In the genomic region with DNA sequence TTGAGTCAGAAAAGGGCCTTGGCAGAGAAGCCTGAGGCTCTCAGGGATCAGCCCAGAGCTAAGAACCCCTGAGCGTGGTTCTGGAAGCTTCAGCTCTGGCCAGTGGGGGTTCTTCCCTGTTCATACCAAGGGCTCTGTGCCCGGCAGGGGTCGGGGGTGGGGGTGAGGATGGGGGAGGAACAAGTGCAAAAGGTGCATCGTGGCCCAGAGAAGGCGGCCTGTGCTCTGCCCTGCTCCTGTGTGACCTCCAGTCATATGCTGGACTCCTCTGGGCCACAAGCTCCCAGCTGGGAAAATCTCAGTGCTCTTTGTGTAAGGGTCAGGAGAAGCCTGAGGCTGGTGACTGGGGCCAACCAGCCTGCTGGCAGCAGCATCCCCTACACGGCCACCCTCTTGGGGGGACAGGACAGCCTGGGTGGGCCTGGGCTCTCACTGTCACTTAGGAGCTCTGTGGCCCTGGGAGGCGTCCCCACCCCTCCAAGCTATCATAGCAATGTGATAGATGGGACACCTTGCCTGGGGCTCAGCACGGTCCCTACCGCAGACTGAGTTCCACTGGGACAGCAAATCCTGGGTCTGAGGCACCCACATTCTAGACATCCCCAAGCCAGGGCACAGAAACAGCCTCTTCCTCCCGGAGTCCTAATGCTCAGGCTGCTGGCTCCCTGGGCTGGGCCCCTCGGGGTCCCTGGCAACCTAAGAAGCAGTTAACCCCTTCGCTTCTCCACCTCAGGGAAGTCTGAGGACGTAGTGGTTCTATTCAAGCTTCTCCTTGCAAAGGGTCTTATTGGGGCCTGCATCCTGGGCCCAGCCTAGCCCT, we compare ENCODE assay signal across 1 cellular context.
TF ChIP-seq lines count a peak whose summit lies in the region.

No MANE protein-coding gene starts in this region.

TF ChIP-seq in A549, 52 proteins besides CTCF, POLR2A, EP300 and RAD21:
- TF ChIP-seq, protein P1, sequence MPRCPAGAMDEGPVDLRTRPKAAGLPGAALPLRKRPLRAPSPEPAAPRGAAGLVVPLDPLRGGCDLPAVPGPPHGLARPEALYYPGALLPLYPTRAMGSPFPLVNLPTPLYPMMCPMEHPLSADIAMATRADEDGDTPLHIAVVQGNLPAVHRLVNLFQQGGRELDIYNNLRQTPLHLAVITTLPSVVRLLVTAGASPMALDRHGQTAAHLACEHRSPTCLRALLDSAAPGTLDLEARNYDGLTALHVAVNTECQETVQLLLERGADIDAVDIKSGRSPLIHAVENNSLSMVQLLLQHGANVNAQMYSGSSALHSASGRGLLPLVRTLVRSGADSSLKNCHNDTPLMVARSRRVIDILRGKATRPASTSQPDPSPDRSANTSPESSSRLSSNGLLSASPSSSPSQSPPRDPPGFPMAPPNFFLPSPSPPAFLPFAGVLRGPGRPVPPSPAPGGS (IDR thresholded peaks at IDR 0.05), result no peak
- TF ChIP-seq GATA3 (IDR thresholded peaks at IDR 0.05; ENCODE audit: borderline replicate concordance), result no peak
- no peak for TF ChIP-seq NR3C1 (IDR thresholded peaks at IDR 0.05)
- TF ChIP-seq, protein P2, sequence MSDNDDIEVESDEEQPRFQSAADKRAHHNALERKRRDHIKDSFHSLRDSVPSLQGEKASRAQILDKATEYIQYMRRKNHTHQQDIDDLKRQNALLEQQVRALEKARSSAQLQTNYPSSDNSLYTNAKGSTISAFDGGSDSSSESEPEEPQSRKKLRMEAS (IDR thresholded peaks at IDR 0.05), result no peak
- no peak for TF ChIP-seq SREBF2 (IDR thresholded peaks at IDR 0.05)
- no peak for TF ChIP-seq HOXB13 (CRISPR knock-in tag; IDR thresholded peaks at IDR 0.05; ENCODE audit: low read depth)
- no peak for TF ChIP-seq FOSL2 (IDR thresholded peaks at IDR 0.05)
- no peak for TF ChIP-seq FOSL2 (CRISPR knock-in tag; IDR thresholded peaks at IDR 0.05)
